ENCODE assay signal across 25 cellular contexts in genomic region chr14:21093018-21093417, GRCh38. TPM values are rescaled to one million over a fixed set of nuclear protein-coding genes. Genes with fewer than 3 reads are reported as not detected.
DNase-seq lines count a peak whose midpoint lies in the region; ATAC-seq, FAIRE-seq and TF ChIP-seq lines count a peak whose summit lies in the region.
"Had no signal": no experiment of that assay in that cellular context is flagged by ENCODE, and none has a peak within 500 bp of the region (broad histone marks: within the 10 kb centered on the region; RNA-seq: fewer than 3 reads in every experiment).

No MANE protein-coding gene starts in this region.

- peaks cover 8% of the 10 kb centered on the region; the same call in 1 of the 2 replicates for H4K20me1 ChIP-seq in HepG2 (ENCODE audit: insufficient read depth, low read length)

- intact Hi-C loops in HepG2 (cut with micrococcal nuclease; ENCODE audit: unreplicated experiment), result no loop called here

- ATAC-seq in T-helper 17 cell (no peak), HepG2 (no peak), HG03139 (IDR thresholded peaks at IDR 0.05; ENCODE audit: unreplicated experiment) (no peak)
- ATAC-seq in activated naive CD4-positive, alpha-beta T cell treated with anti-CD3 and anti-CD28 coated beads, Interleukin-2, amount 50 U/mL, for 72 hours, result no peak

- no peak for TF ChIP-seq RAD21 in HepG2 (CRISPR knock-in tag; IDR thresholded peaks at IDR 0.05)

- H3K36me3 ChIP-seq in HepG2 (replicated peaks in 1 of 2; ENCODE audit: control insufficient read depth in 1 of 2, insufficient read depth in 2 of 2, low read length in 2 of 2) (peaks cover 27 to 41% of the 10 kb centered on the region in 2 experiments), stomach smooth muscle (ENCODE audit: control insufficient read depth in 2 of 2, insufficient read depth in 2 of 2, low read length in 2 of 2) (peaks cover 14 to 16% of the 10 kb centered on the region in 2 donors)

- H3K27me3 Mint-ChIP-seq in T-helper 17 cell, result no peaks in the 10 kb centered on the region
- H3K27me3 Mint-ChIP-seq in chondrocyte (ENCODE audit: low read depth), result no peaks in the 10 kb centered on the region
- no peaks in the 10 kb centered on the region for H3K27me3 Mint-ChIP-seq in osteocyte (ENCODE audit: unreplicated experiment)
- H3K27me3 Mint-ChIP-seq: activated naive CD8-positive, alpha-beta T cell treated with anti-CD3 and anti-CD28 coated beads for 36 hours; activated T-helper 17 cell treated with anti-CD3 and anti-CD28 coated beads, Interleukin-2, amount 50 U/mL, for 72 hours had no signal

- in situ Hi-C loops in HepG2 (cut with HindIII; ENCODE audit: extremely low pct_ligation_motif_present, low pct_unique_long_range_greater_than_20kb), result no loop called here

- H3K4me3 Mint-ChIP-seq in T-helper 17 cell (peak overlapping the region; percentile 59), chondrocyte (ENCODE audit: unreplicated experiment) (no peak overlapping the region), osteocyte (ENCODE audit: unreplicated experiment) (no peak overlapping the region)
- H3K4me3 Mint-ChIP-seq: activated CD4-positive, alpha-beta T cell treated with anti-CD3 and anti-CD28 coated beads, Interleukin-2, amount 10 ng/mL, durations not matched to agents 7 days and 5 days; activated CD8-positive, alpha-beta memory T cell treated with anti-CD3 and anti-CD28 coated beads, Interleukin-2, amount 10 ng/mL, durations not matched to agents 7 days and 5 days; activated naive CD8-positive, alpha-beta T cell treated with anti-CD3 and anti-CD28 coated beads for 36 hours; activated T-helper 17 cell treated with anti-CD3 and anti-CD28 coated beads, Interleukin-2, amount 50 U/mL, for 72 hours; T-helper 1 cell treated with Interleukin-12 subunit alpha and Interleukin-12 subunit beta and Interleukin-4 antibody, amounts not matched to agents 30 μg/mL and 1 μg/mL, for 36 hours had no signal

- no peaks in the 10 kb centered on the region for H3K9me3 Mint-ChIP-seq in chondrocyte (ENCODE audit: low read depth)
- no peaks in the 10 kb centered on the region for H3K9me3 Mint-ChIP-seq in osteocyte (ENCODE audit: unreplicated experiment)
- no peaks in the 10 kb centered on the region for H3K9me3 Mint-ChIP-seq in activated naive CD4-positive, alpha-beta T cell treated with anti-CD3 and anti-CD28 coated beads, Interleukin-2, amount 50 U/mL, for 72 hours
- H3K9me3 Mint-ChIP-seq: activated CD4-positive, alpha-beta T cell treated with anti-CD3 and anti-CD28 coated beads, Interleukin-2, amount 10 ng/mL, durations not matched to agents 7 days and 5 days; activated naive CD8-positive, alpha-beta T cell treated with anti-CD3 and anti-CD28 coated beads for 36 hours; activated T-helper 17 cell treated with anti-CD3 and anti-CD28 coated beads, Interleukin-2, amount 50 U/mL, for 72 hours; stimulated activated memory B cell treated with anti-CD40 and anti-IgM and Interleukin-4, amounts not matched to agents 10 μg/mL and 1 μg/mL and 100 μg/mL, for 72 hours; T-helper 1 cell treated with Interleukin-12 subunit alpha and Interleukin-12 subunit beta and Interleukin-4 antibody, amounts not matched to agents 30 μg/mL and 1 μg/mL, for 36 hours had no signal

- no peak for TF ChIP-seq CTCF in GM10266 (IDR thresholded peaks at IDR 0.05; ENCODE audit: control insufficient read depth, insufficient read depth, low read depth, missing control alignments)
- TF ChIP-seq CTCF in HepG2 (CRISPR knock-in tag; IDR thresholded peaks at IDR 0.05), result no peak
- no peak for TF ChIP-seq CTCF in chondrocyte (IDR thresholded peaks at IDR 0.05)
- TF ChIP-seq CTCF in osteocyte (IDR thresholded peaks at IDR 0.05), result no peak

- H3K4me1 ChIP-seq in HepG2 (ENCODE audit: insufficient read depth, low read length), result peaks cover 39% of the 10 kb centered on the region
- peaks cover 25% of the 10 kb centered on the region for H3K4me1 ChIP-seq in stomach smooth muscle (ENCODE audit: control insufficient read depth, insufficient read depth, low read length)
- H3K4me1 ChIP-seq: SJSA1 had no signal

- H3K4me3 ChIP-seq in HepG2 (replicated peaks in 1 of 3; ENCODE audit: insufficient read depth in 1 of 3, low read depth in 2 of 3, low read length in 3 of 3), result no peak overlapping the region
- H3K4me3 ChIP-seq in stomach smooth muscle (ENCODE audit: low read length in 2 of 2), result no peak overlapping the region
- H3K4me3 ChIP-seq: hepatocyte, psoas muscle, SJSA1 had no signal

- no peak for TF ChIP-seq POLR2A in HepG2 (IDR thresholded peaks at IDR 0.05; ENCODE audit: insufficient read depth in 1 of 2, low read depth in 2 of 2, low read length in 2 of 2)

- no peak overlapping the region for H3K27ac ChIP-seq in HepG2 (ENCODE audit: extremely low read length, insufficient read depth, low read length)
- H3K27ac ChIP-seq in stomach smooth muscle (ENCODE audit: low read length), result peak overlapping the region; percentile 41
- H3K27ac ChIP-seq: hepatocyte, psoas muscle, SJSA1 had no signal

- no peak for FAIRE-seq in HepG2 (lab: Jason Lieb, UNC)
- FAIRE-seq: RCC 7860 had no signal

- 94% methylated on average over 36 of the region's 36 CpGs for WGBS in HepG2 (ENCODE audit: low lambda C conversion rate)

- H3K36me3 Mint-ChIP-seq in T-helper 17 cell (ENCODE audit: low read depth), result peaks cover 2% of the 10 kb centered on the region
- H3K36me3 Mint-ChIP-seq in chondrocyte (ENCODE audit: low read depth), result peaks cover 16% of the 10 kb centered on the region
- peaks cover 13% of the 10 kb centered on the region for H3K36me3 Mint-ChIP-seq in osteocyte (ENCODE audit: unreplicated experiment)
- peaks cover 0 to 6% of the 10 kb centered on the region in 2 donors for H3K36me3 Mint-ChIP-seq in activated naive CD4-positive, alpha-beta T cell treated with anti-CD3 and anti-CD28 coated beads, Interleukin-2, amount 50 U/mL, for 72 hours
- H3K36me3 Mint-ChIP-seq: activated CD8-positive, alpha-beta memory T cell treated with anti-CD3 and anti-CD28 coated beads, Interleukin-2, amount 10 ng/mL, durations not matched to agents 7 days and 5 days; activated naive CD8-positive, alpha-beta T cell treated with anti-CD3 and anti-CD28 coated beads for 36 hours had no signal

- DNase-seq in GM10266 (ENCODE audit: extremely low spot score) (peak; percentile 24), T-helper 17 cell (no peak), HepG2 (ENCODE audit: low spot score) (no peak), chondrocyte (ENCODE audit: low spot score) (no peak), osteocyte (ENCODE audit: extremely low spot score, unreplicated experiment) (no peak)
- DNase-seq in activated naive CD4-positive, alpha-beta T cell treated with anti-CD3 and anti-CD28 coated beads, Interleukin-2, amount 50 U/mL, for 72 hours (ENCODE audit: low spot score in 2 of 2), result no peak

- POLR2A ChIA-PET in HepG2 (lab: Yijun Ruan, JAX), result interaction anchor here (0.9 to 7.8 kb wide), 9 partner anchors 11 to 78 kb away, joined by 3 to 91 read pairs (median 4); partner anchors contain the start of gene ARHGEF40

- CTCF ChIA-PET in HepG2 (lab: Yijun Ruan, JAX; ENCODE audit: low intra/inter-chr PET ratio, low total read pairs), result interaction anchor here (0.6 to 12.2 kb wide), 12 partner anchors 13 to 104 kb away, joined by 3 to 320 read pairs (median 5); partner anchors contain the start of genes ARHGEF40 and METTL17

- TF ChIP-seq EP300 in HepG2 (IDR thresholded peaks at IDR 0.05; ENCODE audit: low read depth in 2 of 2, low read length in 2 of 2) (no peak), HepG2 (CRISPR knock-in tag; IDR thresholded peaks at IDR 0.05; ENCODE audit: borderline replicate concordance) (no peak)

- no TSS peak for BruUV-seq in HepG2 (replicated peaks; lab: Mats Ljungman, UMichigan)

- H3K9ac ChIP-seq in HepG2 (ENCODE audit: insufficient read depth, low read depth, low read length), result no peak overlapping the region
- no peak overlapping the region for H3K9ac ChIP-seq in stomach smooth muscle (ENCODE audit: low read length in 2 of 2)

- no peaks in the 10 kb centered on the region; a peak in 1 of 5 replicates for H3K27me3 ChIP-seq in HepG2 (ENCODE audit: control insufficient read depth in 1 of 2, insufficient read depth in 2 of 2, low read length in 2 of 2)
- no peaks in the 10 kb centered on the region for H3K27me3 ChIP-seq in stomach smooth muscle (ENCODE audit: control insufficient read depth in 1 of 2, insufficient read depth in 2 of 2, low read length in 2 of 2)
- H3K27me3 ChIP-seq: hepatocyte, SJSA1 had no signal

- peaks cover 14% of the 10 kb centered on the region for H3K4me1 Mint-ChIP-seq in T-helper 17 cell
- H3K4me1 Mint-ChIP-seq in chondrocyte (ENCODE audit: low read depth), result peaks cover 41% of the 10 kb centered on the region
- H3K4me1 Mint-ChIP-seq in osteocyte (ENCODE audit: unreplicated experiment), result peaks cover 25% of the 10 kb centered on the region

- no peak overlapping the region for H2AFZ ChIP-seq in HepG2 (ENCODE audit: low read length)
- H2AFZ ChIP-seq: hepatocyte had no signal

- no peak overlapping the region for H3K4me2 ChIP-seq in HepG2 (ENCODE audit: low read depth, low read length)

- H3K79me2 ChIP-seq in HepG2 (ENCODE audit: insufficient read depth, low read length), result peaks cover 26% of the 10 kb centered on the region

- H3K27ac Mint-ChIP-seq in T-helper 17 cell (no peak overlapping the region), chondrocyte (ENCODE audit: unreplicated experiment) (no peak overlapping the region), osteocyte (ENCODE audit: unreplicated experiment) (no peak overlapping the region)
- H3K27ac Mint-ChIP-seq in activated naive CD4-positive, alpha-beta T cell treated with anti-CD3 and anti-CD28 coated beads, Interleukin-2, amount 50 U/mL, for 72 hours, result no peak overlapping the region
- H3K27ac Mint-ChIP-seq: activated CD4-positive, alpha-beta T cell treated with anti-CD3 and anti-CD28 coated beads, Interleukin-2, amount 10 ng/mL, durations not matched to agents 7 days and 5 days; activated CD8-positive, alpha-beta memory T cell treated with anti-CD3 and anti-CD28 coated beads, Interleukin-2, amount 10 ng/mL, durations not matched to agents 7 days and 5 days; activated naive CD8-positive, alpha-beta T cell treated with anti-CD3 and anti-CD28 coated beads for 36 hours; activated T-helper 17 cell treated with anti-CD3 and anti-CD28 coated beads, Interleukin-2, amount 50 U/mL, for 72 hours; stimulated activated memory B cell treated with anti-CD40 and anti-IgM and Interleukin-4, amounts not matched to agents 10 μg/mL and 1 μg/mL and 100 μg/mL, for 72 hours had no signal

- H3K9me3 ChIP-seq in T-helper 17 cell (ENCODE audit: control insufficient read depth, low read length, poor library complexity, severe bottlenecking) (no peaks in the 10 kb centered on the region), HepG2 (ENCODE audit: low read length) (no peaks in the 10 kb centered on the region), stomach smooth muscle (ENCODE audit: control insufficient read depth in 2 of 2, low read length in 2 of 2) (no peaks in the 10 kb centered on the region)
- H3K9me3 ChIP-seq: psoas muscle, SJSA1 had no signal

RNA-seq across cellular contexts. Expression of gene ZNF219, which starts 5.4 kb away (rescaled TPM):
- total RNA-seq in T-helper 17 cell (10 to 100 TPM; 13.8 to 20.6 TPM), HepG2 (2016; rRNA removed; fragmentation: Illumina TruSeq; extraction: Trizol) (21.0 and 36.6 TPM in 2 replicates), chondrocyte (23.3 to 26.3 TPM (median 23.9 TPM) in 3 replicates), osteocyte (20.5 and 25.2 TPM in 2 replicates)
- total RNA-seq in HepG2 (2016; cell fraction: cytosol; rRNA removed; fragmentation: Illumina TruSeq; extraction: Trizol; ENCODE audit: low read depth), result 20.7 and 21.8 TPM in 2 replicates
- total RNA-seq in HepG2 (2016; cell fraction: insoluble cytoplasmic fraction; rRNA removed; fragmentation: Illumina TruSeq; extraction: Trizol), result 19.3 and 35.8 TPM in 2 replicates
- 53.1 and 55.3 TPM in 2 replicates for total RNA-seq in HepG2 (2016; cell fraction: membrane; rRNA removed; fragmentation: Illumina TruSeq; extraction: Trizol)
- total RNA-seq in HepG2 (2016; cell fraction: nucleus; rRNA removed; fragmentation: Illumina TruSeq; extraction: Trizol), result 26.4 and 33.6 TPM in 2 replicates
- 34.5 and 42.2 TPM in 2 replicates for polyA plus RNA-seq in HepG2 (2011; rRNA removed)
- 26.6 and 62.4 TPM in 2 replicates for polyA plus RNA-seq in HepG2 (2011; cell fraction: cytosol; rRNA removed)
- polyA plus RNA-seq in HepG2 (2011; cell fraction: nucleus; rRNA removed), result 171 and 203 TPM in 2 replicates
- 21.1 and 23.1 TPM in 2 replicates for polyA plus RNA-seq in HepG2 (2012)
- polyA plus RNA-seq in HepG2 (2016; cell fraction: cytosol; fragmentation: Illumina TruSeq; extraction: Trizol; ENCODE audit: low read depth), result 37.9 and 42.6 TPM in 2 replicates
- polyA plus RNA-seq in HepG2 (2016; cell fraction: insoluble cytoplasmic fraction; fragmentation: Illumina TruSeq; extraction: Trizol; ENCODE audit: low read depth), result 34.5 and 39.2 TPM in 2 replicates
- polyA plus RNA-seq in HepG2 (2016; cell fraction: membrane; fragmentation: Illumina TruSeq; extraction: Trizol; ENCODE audit: low read depth), result 72.9 and 82.3 TPM in 2 replicates
- polyA plus RNA-seq in HepG2 (2016; cell fraction: nucleus; fragmentation: Illumina TruSeq; extraction: Trizol; ENCODE audit: insufficient read depth, low read depth), result 76.4 and 80.2 TPM in 2 replicates
- polyA minus RNA-seq in HepG2 (2011; rRNA and poly(A)+ RNA removed; ENCODE audit: low replicate concordance), result 41.2 and 86.7 TPM in 2 replicates
- polyA minus RNA-seq in HepG2 (2011; cell fraction: cytosol; rRNA and poly(A)+ RNA removed), result 20.3 and 21.8 TPM in 2 replicates
- 61.3 and 63.0 TPM in 2 replicates for polyA minus RNA-seq in HepG2 (2011; cell fraction: nucleus; rRNA and poly(A)+ RNA removed)
- 10 to 100 TPM; 10.0 to 21.9 TPM for total RNA-seq in activated naive CD4-positive, alpha-beta T cell treated with anti-CD3 and anti-CD28 coated beads, Interleukin-2, amount 50 U/mL, for 72 hours

RNA-seq across cellular contexts. Expression of gene TMEM253, which starts 7.8 kb away (rescaled TPM):
- total RNA-seq in T-helper 17 cell, result 1 to 10 TPM in 1 of 2 donors, not detected in 1; 1.3 TPM
- 0.29 TPM in 1 of 2 replicates, not detected in the other for total RNA-seq in HepG2 (2016; rRNA removed; fragmentation: Illumina TruSeq; extraction: Trizol)
- total RNA-seq in HepG2 (2016; cell fraction: cytosol; rRNA removed; fragmentation: Illumina TruSeq; extraction: Trizol; ENCODE audit: low read depth), result 0.20 TPM in 1 of 2 replicates, not detected in the other
- total RNA-seq in HepG2 (2016; cell fraction: insoluble cytoplasmic fraction; rRNA removed; fragmentation: Illumina TruSeq; extraction: Trizol), result 0.16 and 0.17 TPM in 2 replicates
- 0.21 and 0.25 TPM in 2 replicates for total RNA-seq in HepG2 (2016; cell fraction: membrane; rRNA removed; fragmentation: Illumina TruSeq; extraction: Trizol)
- total RNA-seq in HepG2 (2016; cell fraction: nucleus; rRNA removed; fragmentation: Illumina TruSeq; extraction: Trizol), result 0.60 and 0.68 TPM in 2 replicates
- polyA plus RNA-seq in HepG2 (2011; rRNA removed), result 0.45 and 0.65 TPM in 2 replicates
- 0.19 and 0.23 TPM in 2 replicates for polyA plus RNA-seq in HepG2 (2011; cell fraction: cytosol; rRNA removed)
- polyA plus RNA-seq in HepG2 (2011; cell fraction: nucleus; rRNA removed), result 1.1 and 2.0 TPM in 2 replicates
- polyA plus RNA-seq in HepG2 (2012), result 0.66 and 0.69 TPM in 2 replicates
- polyA plus RNA-seq in HepG2 (2016; cell fraction: cytosol; fragmentation: Illumina TruSeq; extraction: Trizol; ENCODE audit: low read depth), result 0.52 and 0.61 TPM in 2 replicates
- 0.40 and 0.95 TPM in 2 replicates for polyA plus RNA-seq in HepG2 (2016; cell fraction: insoluble cytoplasmic fraction; fragmentation: Illumina TruSeq; extraction: Trizol; ENCODE audit: low read depth)
- polyA plus RNA-seq in HepG2 (2016; cell fraction: membrane; fragmentation: Illumina TruSeq; extraction: Trizol; ENCODE audit: low read depth), result 0.92 and 1.2 TPM in 2 replicates
- 0.88 and 0.92 TPM in 2 replicates for polyA plus RNA-seq in HepG2 (2016; cell fraction: nucleus; fragmentation: Illumina TruSeq; extraction: Trizol; ENCODE audit: insufficient read depth, low read depth)
- polyA minus RNA-seq in HepG2 (2011; rRNA and poly(A)+ RNA removed; ENCODE audit: low replicate concordance), result 1.0 and 3.5 TPM in 2 replicates
- polyA minus RNA-seq in HepG2 (2011; cell fraction: cytosol; rRNA and poly(A)+ RNA removed), result not detected in 2 replicates
- polyA minus RNA-seq in HepG2 (2011; cell fraction: nucleus; rRNA and poly(A)+ RNA removed), result 1.3 TPM in 1 of 2 replicates, not detected in the other
- 1.1 to 1.6 TPM (median 1.2 TPM) in 3 replicates for total RNA-seq in chondrocyte
- total RNA-seq in osteocyte, result 1.2 TPM in 2 replicates
- total RNA-seq in activated naive CD4-positive, alpha-beta T cell treated with anti-CD3 and anti-CD28 coated beads, Interleukin-2, amount 50 U/mL, for 72 hours, result under 1 TPM in 1 of 2 donors, not detected in 1; 0.25 TPM
- total RNA-seq: activated CD4-positive, alpha-beta T cell treated with anti-CD3 and anti-CD28 coated beads, Interleukin-2, amount 10 ng/mL, durations not matched to agents 7 days and 5 days; activated CD8-positive, alpha-beta memory T cell treated with anti-CD3 and anti-CD28 coated beads, Interleukin-2, amount 10 ng/mL, durations not matched to agents 7 days and 5 days; activated naive CD8-positive, alpha-beta T cell treated with anti-CD3 and anti-CD28 coated beads for 36 hours; activated T-helper 17 cell treated with anti-CD3 and anti-CD28 coated beads, Interleukin-2, amount 50 U/mL, for 72 hours; IMR-90; kidney epithelial cell; lung microvascular endothelial cell; SJSA1; skeletal muscle tissue; temporal lobe had no signal

RNA-seq across cellular contexts. Expression of gene ARHGEF40, which starts 22.9 kb away (rescaled TPM):
- total RNA-seq in T-helper 17 cell, result 10 to 100 TPM; 12.0 to 17.3 TPM
- 18.5 and 28.1 TPM in 2 replicates for total RNA-seq in HepG2 (2016; rRNA removed; fragmentation: Illumina TruSeq; extraction: Trizol)
- total RNA-seq in HepG2 (2016; cell fraction: cytosol; rRNA removed; fragmentation: Illumina TruSeq; extraction: Trizol; ENCODE audit: low read depth), result 5.0 and 7.1 TPM in 2 replicates
- 15.0 and 26.8 TPM in 2 replicates for total RNA-seq in HepG2 (2016; cell fraction: insoluble cytoplasmic fraction; rRNA removed; fragmentation: Illumina TruSeq; extraction: Trizol)
- total RNA-seq in HepG2 (2016; cell fraction: membrane; rRNA removed; fragmentation: Illumina TruSeq; extraction: Trizol), result 8.4 and 8.6 TPM in 2 replicates
- 32.3 and 36.7 TPM in 2 replicates for total RNA-seq in HepG2 (2016; cell fraction: nucleus; rRNA removed; fragmentation: Illumina TruSeq; extraction: Trizol)
- polyA plus RNA-seq in HepG2 (2011; rRNA removed), result 78.1 and 97.1 TPM in 2 replicates
- polyA plus RNA-seq in HepG2 (2011; cell fraction: cytosol; rRNA removed), result 47.9 and 68.0 TPM in 2 replicates
- 243 and 248 TPM in 2 replicates for polyA plus RNA-seq in HepG2 (2011; cell fraction: nucleus; rRNA removed)
- polyA plus RNA-seq in HepG2 (2012), result 34.1 and 49.5 TPM in 2 replicates
- polyA plus RNA-seq in HepG2 (2016; cell fraction: cytosol; fragmentation: Illumina TruSeq; extraction: Trizol; ENCODE audit: low read depth), result 2.9 and 3.7 TPM in 2 replicates
- 13.8 and 18.7 TPM in 2 replicates for polyA plus RNA-seq in HepG2 (2016; cell fraction: insoluble cytoplasmic fraction; fragmentation: Illumina TruSeq; extraction: Trizol; ENCODE audit: low read depth)
- 5.9 and 7.3 TPM in 2 replicates for polyA plus RNA-seq in HepG2 (2016; cell fraction: membrane; fragmentation: Illumina TruSeq; extraction: Trizol; ENCODE audit: low read depth)
- 69.4 and 77.3 TPM in 2 replicates for polyA plus RNA-seq in HepG2 (2016; cell fraction: nucleus; fragmentation: Illumina TruSeq; extraction: Trizol; ENCODE audit: insufficient read depth, low read depth)
- polyA minus RNA-seq in HepG2 (2011; rRNA and poly(A)+ RNA removed; ENCODE audit: low replicate concordance), result 29.6 and 155 TPM in 2 replicates
- polyA minus RNA-seq in HepG2 (2011; cell fraction: cytosol; rRNA and poly(A)+ RNA removed), result 32.6 and 33.5 TPM in 2 replicates
- polyA minus RNA-seq in HepG2 (2011; cell fraction: nucleus; rRNA and poly(A)+ RNA removed), result 71.0 and 71.2 TPM in 2 replicates
- 86.1 to 144 TPM (median 90.4 TPM) in 3 replicates for total RNA-seq in chondrocyte
- total RNA-seq in osteocyte, result 126 and 139 TPM in 2 replicates
- total RNA-seq in activated naive CD4-positive, alpha-beta T cell treated with anti-CD3 and anti-CD28 coated beads, Interleukin-2, amount 50 U/mL, for 72 hours, result under 1 TPM in 1 of 2 donors, not detected in 1; 0.23 TPM

RNA-seq across cellular contexts. Expression of gene RNASE8, which starts 35.4 kb away (rescaled TPM):
- total RNA-seq in T-helper 17 cell (not detected), HepG2 (2016; rRNA removed; fragmentation: Illumina TruSeq; extraction: Trizol) (not detected in 2 replicates), chondrocyte (not detected in 3 replicates), osteocyte (not detected in 2 replicates)
- not detected in 2 replicates for total RNA-seq in HepG2 (2016; cell fraction: cytosol; rRNA removed; fragmentation: Illumina TruSeq; extraction: Trizol; ENCODE audit: low read depth)
- not detected in 2 replicates for total RNA-seq in HepG2 (2016; cell fraction: insoluble cytoplasmic fraction; rRNA removed; fragmentation: Illumina TruSeq; extraction: Trizol)
- not detected in 2 replicates for total RNA-seq in HepG2 (2016; cell fraction: membrane; rRNA removed; fragmentation: Illumina TruSeq; extraction: Trizol)
- total RNA-seq in HepG2 (2016; cell fraction: nucleus; rRNA removed; fragmentation: Illumina TruSeq; extraction: Trizol), result not detected in 2 replicates
- not detected in 2 replicates for polyA plus RNA-seq in HepG2 (2011; rRNA removed)
- not detected in 2 replicates for polyA plus RNA-seq in HepG2 (2011; cell fraction: cytosol; rRNA removed)
- polyA plus RNA-seq in HepG2 (2011; cell fraction: nucleus; rRNA removed), result not detected in 2 replicates
- not detected in 2 replicates for polyA plus RNA-seq in HepG2 (2012)
- not detected in 2 replicates for polyA plus RNA-seq in HepG2 (2016; cell fraction: cytosol; fragmentation: Illumina TruSeq; extraction: Trizol; ENCODE audit: low read depth)
- not detected in 2 replicates for polyA plus RNA-seq in HepG2 (2016; cell fraction: insoluble cytoplasmic fraction; fragmentation: Illumina TruSeq; extraction: Trizol; ENCODE audit: low read depth)
- polyA plus RNA-seq in HepG2 (2016; cell fraction: membrane; fragmentation: Illumina TruSeq; extraction: Trizol; ENCODE audit: low read depth), result not detected in 2 replicates
- not detected in 2 replicates for polyA plus RNA-seq in HepG2 (2016; cell fraction: nucleus; fragmentation: Illumina TruSeq; extraction: Trizol; ENCODE audit: insufficient read depth, low read depth)
- polyA minus RNA-seq in HepG2 (2011; rRNA and poly(A)+ RNA removed; ENCODE audit: low replicate concordance), result not detected in 2 replicates
- polyA minus RNA-seq in HepG2 (2011; cell fraction: cytosol; rRNA and poly(A)+ RNA removed), result not detected in 2 replicates
- not detected in 2 replicates for polyA minus RNA-seq in HepG2 (2011; cell fraction: nucleus; rRNA and poly(A)+ RNA removed)
- total RNA-seq in activated naive CD4-positive, alpha-beta T cell treated with anti-CD3 and anti-CD28 coated beads, Interleukin-2, amount 50 U/mL, for 72 hours, result not detected
- total RNA-seq: activated CD4-positive, alpha-beta T cell treated with anti-CD3 and anti-CD28 coated beads, Interleukin-2, amount 10 ng/mL, durations not matched to agents 7 days and 5 days; activated CD8-positive, alpha-beta memory T cell treated with anti-CD3 and anti-CD28 coated beads, Interleukin-2, amount 10 ng/mL, durations not matched to agents 7 days and 5 days; activated naive CD8-positive, alpha-beta T cell treated with anti-CD3 and anti-CD28 coated beads for 36 hours; activated T-helper 17 cell treated with anti-CD3 and anti-CD28 coated beads, Interleukin-2, amount 50 U/mL, for 72 hours; esophagus mucosa; hepatocyte; IMR-90; kidney epithelial cell; lung microvascular endothelial cell; myocyte; psoas muscle; SJSA1; skeletal muscle tissue; temporal lobe had no signal
- polyA plus RNA-seq: hepatocyte, IMR-90, psoas muscle had no signal

RNA-seq across cellular contexts. Expression of gene RNASE7, which starts 50.9 kb away (rescaled TPM):
- total RNA-seq in T-helper 17 cell, result not detected
- total RNA-seq in HepG2 (2016; rRNA removed; fragmentation: Illumina TruSeq; extraction: Trizol), result not detected in 2 replicates
- total RNA-seq in HepG2 (2016; cell fraction: cytosol; rRNA removed; fragmentation: Illumina TruSeq; extraction: Trizol; ENCODE audit: low read depth), result not detected in 2 replicates
- total RNA-seq in HepG2 (2016; cell fraction: insoluble cytoplasmic fraction; rRNA removed; fragmentation: Illumina TruSeq; extraction: Trizol), result not detected in 2 replicates
- not detected in 2 replicates for total RNA-seq in HepG2 (2016; cell fraction: membrane; rRNA removed; fragmentation: Illumina TruSeq; extraction: Trizol)
- total RNA-seq in HepG2 (2016; cell fraction: nucleus; rRNA removed; fragmentation: Illumina TruSeq; extraction: Trizol), result not detected in 2 replicates
- 0.04 and 0.17 TPM in 2 replicates for polyA plus RNA-seq in HepG2 (2011; rRNA removed)
- 0.04 and 0.06 TPM in 2 replicates for polyA plus RNA-seq in HepG2 (2011; cell fraction: cytosol; rRNA removed)
- polyA plus RNA-seq in HepG2 (2011; cell fraction: nucleus; rRNA removed), result 0.23 and 0.42 TPM in 2 replicates
- polyA plus RNA-seq in HepG2 (2012), result 0.41 and 1.6 TPM in 2 replicates
- not detected in 2 replicates for polyA plus RNA-seq in HepG2 (2016; cell fraction: cytosol; fragmentation: Illumina TruSeq; extraction: Trizol; ENCODE audit: low read depth)
- polyA plus RNA-seq in HepG2 (2016; cell fraction: insoluble cytoplasmic fraction; fragmentation: Illumina TruSeq; extraction: Trizol; ENCODE audit: low read depth), result not detected in 2 replicates
- not detected in 2 replicates for polyA plus RNA-seq in HepG2 (2016; cell fraction: membrane; fragmentation: Illumina TruSeq; extraction: Trizol; ENCODE audit: low read depth)
- polyA plus RNA-seq in HepG2 (2016; cell fraction: nucleus; fragmentation: Illumina TruSeq; extraction: Trizol; ENCODE audit: insufficient read depth, low read depth), result not detected in 2 replicates
- not detected in 2 replicates for polyA minus RNA-seq in HepG2 (2011; rRNA and poly(A)+ RNA removed; ENCODE audit: low replicate concordance)
- polyA minus RNA-seq in HepG2 (2011; cell fraction: cytosol; rRNA and poly(A)+ RNA removed), result not detected in 2 replicates
- polyA minus RNA-seq in HepG2 (2011; cell fraction: nucleus; rRNA and poly(A)+ RNA removed), result not detected in 2 replicates
- total RNA-seq in chondrocyte, result not detected in 3 replicates
- total RNA-seq in osteocyte, result not detected in 2 replicates
- total RNA-seq in activated naive CD4-positive, alpha-beta T cell treated with anti-CD3 and anti-CD28 coated beads, Interleukin-2, amount 50 U/mL, for 72 hours, result not detected
- total RNA-seq: activated CD4-positive, alpha-beta T cell treated with anti-CD3 and anti-CD28 coated beads, Interleukin-2, amount 10 ng/mL, durations not matched to agents 7 days and 5 days; activated CD8-positive, alpha-beta memory T cell treated with anti-CD3 and anti-CD28 coated beads, Interleukin-2, amount 10 ng/mL, durations not matched to agents 7 days and 5 days; activated naive CD8-positive, alpha-beta T cell treated with anti-CD3 and anti-CD28 coated beads for 36 hours; activated T-helper 17 cell treated with anti-CD3 and anti-CD28 coated beads, Interleukin-2, amount 50 U/mL, for 72 hours; hepatocyte; IMR-90; kidney epithelial cell; lung microvascular endothelial cell; myocyte; SJSA1; skeletal muscle tissue; temporal lobe had no signal
- polyA plus RNA-seq: hepatocyte, IMR-90 had no signal

Comparison
In these comparisons a context has a peak if more than half of its experiments do, and no peak if none do; other contexts are left out.
1. RNA of gene ARHGEF40, which starts 22.9 kb away (total RNA-seq): 126 to 139 TPM in osteocyte, 86.1 to 144 TPM in chondrocyte, 5.0 to 36.7 TPM in HepG2 and 12.0 to 17.3 TPM in T-helper 17 cell; 0.23 TPM in activated naive CD4-positive, alpha-beta T cell treated with anti-CD3 and anti-CD28 coated beads, Interleukin-2, amount 50 U/mL, for 72 hours; every median in the first group is over 4 times any median in the second.